22 cellular contexts compared by ENCODE assay signal in the genomic region with DNA sequence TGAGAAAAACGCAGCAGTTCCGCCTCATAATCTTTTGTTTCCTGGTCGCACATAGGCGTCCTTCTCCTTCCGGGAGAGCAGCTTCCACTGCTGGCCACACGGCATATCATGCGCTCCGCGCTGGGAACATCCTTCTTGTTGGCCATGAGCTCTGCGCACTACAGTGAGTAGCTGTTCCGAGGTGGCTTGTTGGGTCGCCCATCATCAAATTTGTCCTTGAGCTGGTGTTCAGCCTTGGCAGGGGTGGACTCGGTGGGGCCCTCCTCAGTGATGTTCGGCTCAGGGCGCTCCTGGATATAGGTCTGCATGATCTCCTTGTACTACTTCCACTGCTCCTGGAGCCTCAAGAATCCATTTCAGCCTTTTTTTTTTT.
"Had no signal": no experiment of that assay in that cellular context is flagged by ENCODE, and none has a peak within 500 bp of the region (broad histone marks: within the 10 kb centered on the region; RNA-seq: fewer than 3 reads in every experiment).

No MANE protein-coding gene starts in this region.

- H3K9me3 Mint-ChIP-seq: naive thymus-derived CD4-positive, alpha-beta T cell; nephron; stimulated activated naive B cell treated with anti-CD40 and anti-IgM and Interleukin-4, amounts not matched to agents 10 μg/mL and 1 μg/mL and 100 μg/mL, for 72 hours; stimulated activated naive CD8-positive, alpha-beta T cell treated with anti-CD3 and anti-CD28 coated beads, Interleukin-15, Interleukin-2, amounts not matched to agents 100 ng/mL and 50 ng/mL, for 24 hours had no signal

- H3K9me3 ChIP-seq: ovary, right lobe of liver, suprapubic skin, transverse colon had no signal

- FAIRE-seq: colon, frontal cortex, keratinocyte, small intestine had no signal

- H3K27ac ChIP-seq: dorsolateral prefrontal cortex, ovary, right lobe of liver, suprapubic skin, transverse colon had no signal

- H3K27me3 ChIP-seq: dorsolateral prefrontal cortex, ovary, right lobe of liver, suprapubic skin, transverse colon had no signal

- ATAC-seq: left lobe of liver; naive thymus-derived CD4-positive, alpha-beta T cell; right lobe of liver; stimulated activated naive B cell treated with anti-CD40 and anti-IgM and Interleukin-4, amounts not matched to agents 10 μg/mL and 1 μg/mL and 100 μg/mL, for 72 hours had no signal

- H3K4me1 Mint-ChIP-seq: naive thymus-derived CD4-positive, alpha-beta T cell; nephron had no signal

- H3K36me3 ChIP-seq: ovary, right lobe of liver, suprapubic skin, transverse colon had no signal

- H3K27ac Mint-ChIP-seq: naive thymus-derived CD4-positive, alpha-beta T cell; nephron; stimulated activated naive B cell treated with anti-CD40 and anti-IgM and Interleukin-4, amounts not matched to agents 10 μg/mL and 1 μg/mL and 100 μg/mL, for 72 hours; stimulated activated naive CD8-positive, alpha-beta T cell treated with anti-CD3 and anti-CD28 coated beads, Interleukin-15, Interleukin-2, amounts not matched to agents 100 ng/mL and 50 ng/mL, for 24 hours had no signal

- H3K4me3 Mint-ChIP-seq: naive thymus-derived CD4-positive, alpha-beta T cell; nephron; stimulated activated naive B cell treated with anti-CD40 and anti-IgM and Interleukin-4, amounts not matched to agents 10 μg/mL and 1 μg/mL and 100 μg/mL, for 72 hours; stimulated activated naive CD8-positive, alpha-beta T cell treated with anti-CD3 and anti-CD28 coated beads, Interleukin-15, Interleukin-2, amounts not matched to agents 100 ng/mL and 50 ng/mL, for 24 hours had no signal

- H3K4me3 ChIP-seq: dorsolateral prefrontal cortex, ovary, right lobe of liver, suprapubic skin, transverse colon had no signal

- H3K4me1 ChIP-seq: right lobe of liver, suprapubic skin, transverse colon had no signal

- DNase-seq: dorsolateral prefrontal cortex; effector CD4-positive, alpha-beta T cell; mesenchymal stem cell; midbrain; naive thymus-derived CD4-positive, alpha-beta T cell; occipital lobe; ovary; posterior cingulate gyrus; retina; right lobe of liver; small intestine; stimulated activated CD4-positive, alpha-beta T cell treated with anti-CD3 and anti-CD28 coated beads, Interleukin-15, amount 100 ng/mL, for 24 hours; stimulated activated CD4-positive, alpha-beta T cell treated with anti-CD3 and anti-CD28 coated beads, Interleukin-2, amount 100 ng/mL, for 48 hours; stimulated activated naive B cell treated with anti-CD40 and anti-IgM and Interleukin-4, amounts not matched to agents 10 μg/mL and 1 μg/mL and 100 μg/mL, for 72 hours; transverse colon had no signal

- H3K36me3 Mint-ChIP-seq: naive thymus-derived CD4-positive, alpha-beta T cell; stimulated activated naive B cell treated with anti-CD40 and anti-IgM and Interleukin-4, amounts not matched to agents 10 μg/mL and 1 μg/mL and 100 μg/mL, for 72 hours had no signal
